Comparison of ENCODE assay signal across 26 cellular contexts in the genomic region with DNA sequence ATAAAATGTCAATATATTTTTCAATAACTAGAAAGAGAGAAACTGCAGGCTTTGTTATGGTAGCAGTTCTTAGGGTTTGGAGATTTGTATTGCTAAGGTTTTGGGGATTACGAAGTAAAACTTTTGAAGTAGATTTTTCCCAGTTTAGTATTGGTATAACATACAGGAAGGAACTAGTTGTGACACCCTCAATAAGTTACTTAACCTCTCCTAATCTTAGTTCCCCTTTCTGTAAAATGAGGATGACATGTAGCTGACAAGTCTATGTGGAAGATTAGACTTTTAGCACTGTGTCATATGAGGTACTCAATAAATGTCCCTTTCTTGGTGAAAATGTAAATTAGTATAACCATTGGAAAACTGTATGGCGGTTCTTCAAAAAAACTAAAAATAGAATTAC.
DNase-seq lines count a peak whose midpoint lies in the region; ATAC-seq, FAIRE-seq and TF ChIP-seq lines count a peak whose summit lies in the region.
"Had no signal": no experiment of that assay in that cellular context is flagged by ENCODE, and none has a peak within 500 bp of the region (broad histone marks: within the 10 kb centered on the region; RNA-seq: fewer than 3 reads in every experiment).

No MANE protein-coding gene starts in this region.

- no peak overlapping the region for H3K27ac ChIP-seq in left ventricle myocardium inferior (replicated peaks)
- H3K27ac ChIP-seq in GM12878 (ENCODE audit: control insufficient read depth, insufficient read depth) = no peak overlapping the region
- no peak overlapping the region for H3K27ac ChIP-seq in upper lobe of right lung
- no peak overlapping the region for H3K27ac ChIP-seq in foreskin keratinocyte
- H3K27ac ChIP-seq: 22Rv1, breast epithelium, coronary artery, SK-N-MC, transverse colon had no signal

- peak; percentile 33 for ATAC-seq in left ventricle myocardium superior
- ATAC-seq in GM12878 = peak; percentile 81
- ATAC-seq in upper lobe of right lung = peak; percentile 86
- no peak for ATAC-seq in foreskin keratinocyte
- ATAC-seq: activated CD4-positive, CD25-positive, alpha-beta regulatory T cell treated with anti-CD3 and anti-CD28 coated beads, Interleukin-2, amount 50 U/mL, for 24 hours; activated CD8-positive, alpha-beta T cell treated with anti-CD3 and anti-CD28 coated beads for 36 hours; naive thymus-derived CD8-positive, alpha-beta T cell; stimulated activated naive CD8-positive, alpha-beta T cell treated with anti-CD3 and anti-CD28 coated beads, Interleukin-15, amount 100 ng/mL, for 72 hours had no signal

- H3K9me3 ChIP-seq in left ventricle myocardium inferior (replicated peaks) (peaks cover 6% of the 10 kb centered on the region), GM12878 (replicated peaks; ENCODE audit: control insufficient read depth, insufficient read depth, low read length) (no peaks in the 10 kb centered on the region; the same call in 1 of the 3 replicates), upper lobe of right lung (no peaks in the 10 kb centered on the region)
- H3K9me3 ChIP-seq: breast epithelium, transverse colon had no signal

- FAIRE-seq in GM12878 (lab: Jason Lieb, UNC) = no peak
- FAIRE-seq: endometrium had no signal

- H3K4me1 ChIP-seq in left ventricle myocardium inferior (no peaks in the 10 kb centered on the region), GM12878 (ENCODE audit: control insufficient read depth, insufficient read depth, low read length) (no peaks in the 10 kb centered on the region), upper lobe of right lung (no peaks in the 10 kb centered on the region), foreskin keratinocyte (no peaks in the 10 kb centered on the region)
- H3K4me1 ChIP-seq: breast epithelium, transverse colon had no signal

- RAD21 ChIA-PET in GM12878 (lab: Charles Lee; ENCODE audit: unreplicated experiment) = no interaction called here

- CTCF ChIA-PET in GM12878 (lab: Yijun Ruan, JAX) = no interaction called here

- in situ Hi-C loops in GM12878 (cut with MboI) = no loop called here

- H2AFZ ChIP-seq in GM12878 (ENCODE audit: control insufficient read depth, low read depth, low read length) = no peak overlapping the region

- H3K4me3 ChIP-seq in left ventricle myocardium inferior = no peak overlapping the region
- H3K4me3 ChIP-seq in GM12878 = no peak overlapping the region
- no peak overlapping the region for H3K4me3 ChIP-seq in upper lobe of right lung
- H3K4me3 ChIP-seq: breast epithelium, coronary artery, SK-N-MC, transverse colon had no signal

- SMC1A ChIA-PET in GM12878 (lab: Charles Lee; ENCODE audit: uncharacterized antibody, unreplicated experiment) = no interaction called here

- no peak for TF ChIP-seq CTCF in left ventricle myocardium inferior (IDR thresholded peaks at IDR 0.05; ENCODE audit: borderline replicate concordance)
- TF ChIP-seq CTCF in GM12878 (IDR thresholded peaks at IDR 0.05 in 2 of 3, conservative IDR thresholded peaks at IDR 0.05 in 1 of 3; ENCODE audit: control insufficient read depth in 2 of 3, extremely low read depth in 1 of 3, insufficient read depth in 1 of 3, low read depth in 3 of 3, low read length in 3 of 3) = no peak
- TF ChIP-seq CTCF in upper lobe of right lung (IDR thresholded peaks at IDR 0.05) = no peak
- TF ChIP-seq CTCF in foreskin keratinocyte (conservative IDR thresholded peaks at IDR 0.05) = no peak

- H3K9ac ChIP-seq in GM12878 (ENCODE audit: control insufficient read depth, insufficient read depth, low read length) = no peak overlapping the region

- H3K79me2 ChIP-seq in GM12878 (ENCODE audit: control insufficient read depth, insufficient read depth, low read length) = no peaks in the 10 kb centered on the region

- 45% methylated on average over 2 of the region's 2 CpGs for WGBS in GM12878 (ENCODE audit: insufficient coverage, insufficient replicate concordance, low lambda C conversion rate, missing lambda C conversion rate)

- no peak for TF ChIP-seq EP300 in GM12878 (IDR thresholded peaks at IDR 0.05; ENCODE audit: borderline replicate concordance in 1 of 2, control insufficient read depth in 1 of 2, low read depth in 2 of 2, low read length in 2 of 2)

- intact Hi-C loops in left ventricle myocardium superior (cut with micrococcal nuclease) (no loop called here), left ventricle myocardium inferior (cut with micrococcal nuclease) (no loop called here), GM12878 (cut with micrococcal nuclease; ENCODE audit: unreplicated experiment) (no loop called here), upper lobe of right lung (cut with DNase I) (no loop called here)

- TF ChIP-seq RAD21 in GM12878 (IDR thresholded peaks at IDR 0.05; ENCODE audit: insufficient read depth, low read depth, low read length) = no peak

- H3K4me2 ChIP-seq in GM12878 (ENCODE audit: control insufficient read depth, insufficient read depth) = no peak overlapping the region

- H3K36me3 ChIP-seq in left ventricle myocardium inferior = no peaks in the 10 kb centered on the region
- H3K36me3 ChIP-seq in GM12878 (ENCODE audit: control insufficient read depth in 2 of 2, insufficient read depth in 2 of 2, low read length in 1 of 2) = no peaks in the 10 kb centered on the region
- no peaks in the 10 kb centered on the region for H3K36me3 ChIP-seq in upper lobe of right lung
- H3K36me3 ChIP-seq: breast epithelium, transverse colon had no signal

- H3K27me3 ChIP-seq in left ventricle myocardium inferior (ENCODE audit: low read depth) (no peaks in the 10 kb centered on the region), GM12878 (replicated peaks in 1 of 2; ENCODE audit: control insufficient read depth in 2 of 2, insufficient read depth in 2 of 2, low read length in 1 of 2) (no peaks in the 10 kb centered on the region), upper lobe of right lung (no peaks in the 10 kb centered on the region), foreskin keratinocyte (no peaks in the 10 kb centered on the region)
- H3K27me3 ChIP-seq: breast epithelium, transverse colon had no signal

- H4K20me1 ChIP-seq in GM12878 (ENCODE audit: control insufficient read depth, insufficient read depth) = no peaks in the 10 kb centered on the region

- POLR2A ChIA-PET in GM12878 (lab: Charles Lee) = no interaction called here

- no peak for DNase-seq in left ventricle myocardium superior
- DNase-seq in left ventricle myocardium inferior = no peak
- peak; percentile 61 for DNase-seq in NOMO-1 treated with dmso at 0.1 percent for 144 hours (lab: John Stamatoyannopoulos, UW; ENCODE audit: unreplicated experiment)
- DNase-seq in GM12878 (ENCODE audit: low read depth, low spot score) = no peak
- DNase-seq in upper lobe of right lung = no peak
- no peak for DNase-seq in GM19238 (ENCODE audit: insufficient read length, low spot score)
- no peak for DNase-seq in NCI-H2171 (lab: John Stamatoyannopoulos, UW)
- no peak for DNase-seq in foreskin keratinocyte
- DNase-seq: activated CD8-positive, alpha-beta T cell treated with anti-CD3 and anti-CD28 coated beads for 36 hours; activated T-cell treated with anti-CD3 and anti-CD28 coated beads for 4 hours; amniotic stem cell; DND-41; H9; naive thymus-derived CD8-positive, alpha-beta T cell; NCI-H1105; NCI-H2029 treated with DMSO at 0.1 percent for 48 hours; NCI-H446; stimulated activated CD4-positive, alpha-beta T cell treated with anti-CD3 and anti-CD28 coated beads, Interleukin-12 subunit alpha, Interleukin-12 subunit beta, amount 100 ng/mL, for 4 hours; stimulated activated naive CD8-positive, alpha-beta T cell treated with anti-CD3 and anti-CD28 coated beads, Interleukin-15, amount 100 ng/mL, for 72 hours; transverse colon had no signal

- no peak for TF ChIP-seq POLR2A in GM12878 (IDR thresholded peaks at IDR 0.05; ENCODE audit: low read depth, low read length)

- no TSS peak for BruUV-seq in GM12878 (replicated peaks; lab: Mats Ljungman, UMichigan)

TF ChIP-seq in GM12878, 131 proteins besides CTCF, POLR2A, EP300 and RAD21 (continues in another document):
- TF ChIP-seq ESRRA (IDR thresholded peaks at IDR 0.05; ENCODE audit: low read length) = no peak
- no peak for TF ChIP-seq RBBP5 (conservative IDR thresholded peaks at IDR 0.05)
- TF ChIP-seq, protein P1, sequence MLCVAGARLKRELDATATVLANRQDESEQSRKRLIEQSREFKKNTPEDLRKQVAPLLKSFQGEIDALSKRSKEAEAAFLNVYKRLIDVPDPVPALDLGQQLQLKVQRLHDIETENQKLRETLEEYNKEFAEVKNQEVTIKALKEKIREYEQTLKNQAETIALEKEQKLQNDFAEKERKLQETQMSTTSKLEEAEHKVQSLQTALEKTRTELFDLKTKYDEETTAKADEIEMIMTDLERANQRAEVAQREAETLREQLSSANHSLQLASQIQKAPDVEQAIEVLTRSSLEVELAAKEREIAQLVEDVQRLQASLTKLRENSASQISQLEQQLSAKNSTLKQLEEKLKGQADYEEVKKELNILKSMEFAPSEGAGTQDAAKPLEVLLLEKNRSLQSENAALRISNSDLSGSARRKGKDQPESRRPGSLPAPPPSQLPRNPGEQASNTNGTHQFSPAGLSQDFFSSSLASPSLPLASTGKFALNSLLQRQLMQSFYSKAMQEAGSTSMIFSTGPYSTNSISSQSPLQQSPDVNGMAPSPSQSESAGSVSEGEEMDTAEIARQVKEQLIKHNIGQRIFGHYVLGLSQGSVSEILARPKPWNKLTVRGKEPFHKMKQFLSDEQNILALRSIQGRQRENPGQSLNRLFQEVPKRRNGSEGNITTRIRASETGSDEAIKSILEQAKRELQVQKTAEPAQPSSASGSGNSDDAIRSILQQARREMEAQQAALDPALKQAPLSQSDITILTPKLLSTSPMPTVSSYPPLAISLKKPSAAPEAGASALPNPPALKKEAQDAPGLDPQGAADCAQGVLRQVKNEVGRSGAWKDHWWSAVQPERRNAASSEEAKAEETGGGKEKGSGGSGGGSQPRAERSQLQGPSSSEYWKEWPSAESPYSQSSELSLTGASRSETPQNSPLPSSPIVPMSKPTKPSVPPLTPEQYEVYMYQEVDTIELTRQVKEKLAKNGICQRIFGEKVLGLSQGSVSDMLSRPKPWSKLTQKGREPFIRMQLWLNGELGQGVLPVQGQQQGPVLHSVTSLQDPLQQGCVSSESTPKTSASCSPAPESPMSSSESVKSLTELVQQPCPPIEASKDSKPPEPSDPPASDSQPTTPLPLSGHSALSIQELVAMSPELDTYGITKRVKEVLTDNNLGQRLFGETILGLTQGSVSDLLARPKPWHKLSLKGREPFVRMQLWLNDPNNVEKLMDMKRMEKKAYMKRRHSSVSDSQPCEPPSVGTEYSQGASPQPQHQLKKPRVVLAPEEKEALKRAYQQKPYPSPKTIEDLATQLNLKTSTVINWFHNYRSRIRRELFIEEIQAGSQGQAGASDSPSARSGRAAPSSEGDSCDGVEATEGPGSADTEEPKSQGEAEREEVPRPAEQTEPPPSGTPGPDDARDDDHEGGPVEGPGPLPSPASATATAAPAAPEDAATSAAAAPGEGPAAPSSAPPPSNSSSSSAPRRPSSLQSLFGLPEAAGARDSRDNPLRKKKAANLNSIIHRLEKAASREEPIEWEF (IDR thresholded peaks at IDR 0.05; ENCODE audit: insufficient replicate concordance, low read depth, low read length) = no peak
- TF ChIP-seq MTA2 (IDR thresholded peaks at IDR 0.05; ENCODE audit: low read depth) = no peak
